Comparison of ENCODE assay signal across 23 cellular contexts in the genomic region with DNA sequence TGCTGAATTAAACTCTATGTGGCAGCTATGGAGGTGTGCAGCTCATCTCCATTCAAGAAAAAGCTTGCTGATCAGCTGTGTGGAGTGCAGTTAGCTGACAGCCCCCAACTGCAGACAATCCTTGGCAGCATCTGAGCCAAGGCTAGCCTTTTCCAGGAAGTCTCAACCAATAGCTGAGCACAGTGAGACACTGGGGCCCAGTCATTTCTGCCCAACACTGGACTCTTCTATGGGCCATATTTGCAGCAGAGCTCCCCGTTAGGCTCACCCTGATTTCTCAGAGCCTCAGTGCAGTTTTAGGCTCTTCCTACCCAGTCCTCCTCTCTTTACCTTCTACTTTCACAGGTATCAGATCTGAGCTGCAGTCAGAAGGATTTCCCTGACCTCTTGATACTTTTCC. TPM values are rescaled to one million over a fixed set of nuclear protein-coding genes. Genes with fewer than 3 reads are reported as not detected.
"Had no signal": no experiment of that assay in that cellular context is flagged by ENCODE, and none has a peak within 500 bp of the region (broad histone marks: within the 10 kb centered on the region; RNA-seq: fewer than 3 reads in every experiment).

No MANE protein-coding gene starts in this region.

- H3K36me3 Mint-ChIP-seq: activated naive CD8-positive, alpha-beta T cell treated with anti-CD3 and anti-CD28 coated beads, Interleukin-2, amount 10 ng/mL, durations not matched to agents 7 days and 5 days had no signal

- ATAC-seq: activated CD4-positive, alpha-beta T cell treated with anti-CD3 and anti-CD28 coated beads for 36 hours had no signal

- H3K4me1 ChIP-seq: breast epithelium had no signal

- H3K9ac ChIP-seq: KMS-11, SK-N-SH had no signal

- H3K4me3 Mint-ChIP-seq: activated CD4-positive, alpha-beta T cell treated with anti-CD3 and anti-CD28 coated beads for 36 hours; activated CD8-positive, alpha-beta T cell treated with anti-CD3 and anti-CD28 coated beads for 36 hours; activated naive CD8-positive, alpha-beta T cell treated with anti-CD3 and anti-CD28 coated beads, Interleukin-2, amount 10 ng/mL, durations not matched to agents 7 days and 5 days had no signal

- DNase-seq: activated CD4-positive, alpha-beta T cell treated with anti-CD3 and anti-CD28 coated beads, Interleukin-2, amount 50 U/mL, for 1 hour; activated CD8-positive, alpha-beta memory T cell treated with anti-CD3 and anti-CD28 coated beads, Interleukin-2, amount 50 U/mL, for 4 hours; activated naive CD4-positive, alpha-beta T cell treated with anti-CD3 and anti-CD28 coated beads, Interleukin-2, amount 50 U/mL, for 16 hours; activated naive CD8-positive, alpha-beta T cell treated with anti-CD3 and anti-CD28 coated beads, Interleukin-2, amount 10 ng/mL, durations not matched to agents 7 days and 5 days; aorta; MG63; NCI-H1092 treated with DMSO at 0.1 percent for 48 hours; NCI-H1417 treated with DMSO at 0.1 percent for 48 hours; NCI-H1694; NCI-H2029; NCI-H345; NCI-H510A; NCI-H526 treated with DMSO at 0.1 percent for 48 hours; NCI-H82; WERI-Rb-1 had no signal

- H3K27me3 Mint-ChIP-seq: activated CD4-positive, alpha-beta T cell treated with anti-CD3 and anti-CD28 coated beads for 36 hours; activated CD8-positive, alpha-beta T cell treated with anti-CD3 and anti-CD28 coated beads for 36 hours; activated naive CD8-positive, alpha-beta T cell treated with anti-CD3 and anti-CD28 coated beads, Interleukin-2, amount 10 ng/mL, durations not matched to agents 7 days and 5 days had no signal

- H3K27me3 ChIP-seq: breast epithelium, MG63 had no signal

- H3K9me3 ChIP-seq: breast epithelium, MG63, SK-N-SH had no signal

- H3K27ac ChIP-seq: breast epithelium, KMS-11, WERI-Rb-1 had no signal

- H3K4me2 ChIP-seq: KMS-11, SK-N-SH had no signal

- H3K36me3 ChIP-seq: MG63, WERI-Rb-1 had no signal

- H3K9me3 Mint-ChIP-seq: activated CD8-positive, alpha-beta T cell treated with anti-CD3 and anti-CD28 coated beads for 36 hours; activated naive CD8-positive, alpha-beta T cell treated with anti-CD3 and anti-CD28 coated beads, Interleukin-2, amount 10 ng/mL, durations not matched to agents 7 days and 5 days had no signal

- H3K4me3 ChIP-seq: breast epithelium, MG63 had no signal

RNA-seq across cellular contexts. Expression of a gene that starts 12.9 kb away (rescaled TPM):
- total RNA-seq: activated CD4-positive, alpha-beta T cell treated with anti-CD3 and anti-CD28 coated beads for 36 hours; activated CD8-positive, alpha-beta T cell treated with anti-CD3 and anti-CD28 coated beads for 36 hours; activated naive CD8-positive, alpha-beta T cell treated with anti-CD3 and anti-CD28 coated beads, Interleukin-2, amount 10 ng/mL, durations not matched to agents 7 days and 5 days; aorta; breast epithelium; OCI-LY7; RPMI7951; T-helper 2 cell treated with Interferon-gamma antibody and Interleukin-4, amounts not matched to agents 100 ng/mL and 5 ng/mL, for 36 hours had no signal
